1 cellular context compared by ENCODE assay signal in genomic region chr10:44961231-44961571, GRCh38.
TF ChIP-seq lines count a peak whose summit lies in the region.

No MANE protein-coding gene starts in this region.

TF ChIP-seq in HepG2, 621 proteins besides CTCF, POLR2A, EP300 and RAD21:
- TF ChIP-seq MEIS2 (CRISPR knock-in tag; IDR thresholded peaks at IDR 0.05) (no peak), SMAD3 (CRISPR knock-in tag; IDR thresholded peaks at IDR 0.05) (no peak), DNMT1 (CRISPR knock-in tag; IDR thresholded peaks at IDR 0.05) (no peak), KLF12 (CRISPR knock-in tag; IDR thresholded peaks at IDR 0.05; ENCODE audit: borderline replicate concordance) (no peak), ETV6 (CRISPR knock-in tag; conservative IDR thresholded peaks at IDR 0.05) (no peak), FOXO1 (CRISPR knock-in tag; IDR thresholded peaks at IDR 0.05) (no peak), ZNF34 (CRISPR knock-in tag; IDR thresholded peaks at IDR 0.05; ENCODE audit: borderline replicate concordance) (no peak), LCORL (IDR thresholded peaks at IDR 0.05) (no peak), LCORL (CRISPR knock-in tag; IDR thresholded peaks at IDR 0.05) (no peak), ZNF501 (CRISPR knock-in tag; IDR thresholded peaks at IDR 0.05) (no peak), HOXA3 (CRISPR knock-in tag; IDR thresholded peaks at IDR 0.05) (no peak), CBX1 (IDR thresholded peaks at IDR 0.05; ENCODE audit: low read depth) (no peak), ZNF816 (CRISPR knock-in tag; IDR thresholded peaks at IDR 0.05; ENCODE audit: borderline replicate concordance) (no peak), ZNF33B (CRISPR knock-in tag; IDR thresholded peaks at IDR 0.05) (no peak), ARID3A (IDR thresholded peaks at IDR 0.05; ENCODE audit: low read depth, low read length) (no peak), SETDB1 (CRISPR knock-in tag; IDR thresholded peaks at IDR 0.05; ENCODE audit: borderline replicate concordance) (no peak), HNF4G (IDR thresholded peaks at IDR 0.05; ENCODE audit: borderline replicate concordance, low read depth, low read length) (0 out of 2 replicates have a peak, but pooled peaks have one; percentile 38), HNF4G (CRISPR knock-in tag; IDR thresholded peaks at IDR 0.05; ENCODE audit: borderline replicate concordance, low read depth) (no peak), ZNF276 (CRISPR knock-in tag; IDR thresholded peaks at IDR 0.05; ENCODE audit: low read depth) (no peak), NR2F6 (IDR thresholded peaks at IDR 0.05) (0 out of 2 replicates have a peak, but pooled peaks have one; percentile 22), NR2F6 (CRISPR knock-in tag; IDR thresholded peaks at IDR 0.05) (no peak), HMG20A (CRISPR knock-in tag; IDR thresholded peaks at IDR 0.05; ENCODE audit: borderline replicate concordance) (no peak), HNF4A (CRISPR knock-in tag; IDR thresholded peaks at IDR 0.05) (peak; percentile 72), KLF6 (CRISPR knock-in tag; IDR thresholded peaks at IDR 0.05) (no peak), HDAC2 (CRISPR knock-in tag; IDR thresholded peaks at IDR 0.05) (no peak), ZNF484 (CRISPR knock-in tag; IDR thresholded peaks at IDR 0.05; ENCODE audit: borderline replicate concordance, low read depth) (no peak), ZNF234 (CRISPR knock-in tag; conservative IDR thresholded peaks at IDR 0.05) (no peak), MED1 (CRISPR knock-in tag; IDR thresholded peaks at IDR 0.05) (0 out of 2 replicates have a peak, but pooled peaks have one; percentile 22), PPARG (CRISPR knock-in tag; conservative IDR thresholded peaks at IDR 0.05) (0 out of 2 replicates have a peak, but pooled peaks have one; percentile 36)
